35 cellular contexts compared by ENCODE assay signal in genomic region chr6:121560476-121560875, GRCh38.
"Had no signal": no experiment of that assay in that cellular context is flagged by ENCODE, and none has a peak within 500 bp of the region (broad histone marks: within the 10 kb centered on the region; RNA-seq: fewer than 3 reads in every experiment).

No MANE protein-coding gene starts in this region.

- H3K27me3 ChIP-seq: MG63 had no signal

- H3K36me3 ChIP-seq: MG63 had no signal

- DNase-seq: Karpas-422, Kasumi-1, MG63, MM.1S, MV-4-11, NCI-H1048, NCI-H1092, NCI-H1092 treated with DMSO at 0.1 percent for 48 hours, NCI-H1105, NCI-H1105 treated with DMSO at 0.1 percent for 48 hours, NCI-H1417, NCI-H1417 treated with DMSO at 0.1 percent for 48 hours, NCI-H1436, NCI-H1436 treated with DMSO at 0.1 percent for 48 hours, NCI-H146, NCI-H1694, NCI-H1694 treated with DMSO at 0.1 percent for 48 hours, NCI-H187, NCI-H187 treated with DMSO at 0.1 percent for 48 hours, NCI-H1930, NCI-H2029, NCI-H2029 treated with DMSO at 0.1 percent for 48 hours, NCI-H2081, NCI-H2081 treated with DMSO at 0.1 percent for 48 hours, NCI-H2107, NCI-H2171, NCI-H2171 treated with DMSO at 0.1 percent for 48 hours, NCI-H2227 treated with DMSO at 0.1 percent for 48 hours, NCI-H226, NCI-H345, NCI-H446, NCI-H446 treated with DMSO at 0.1 percent for 48 hours, NCI-H510A, NCI-H510A treated with DMSO at 0.1 percent for 48 hours, NCI-H524 had no signal

- H3K4me3 ChIP-seq: MG63 had no signal
